Comparison of ENCODE assay signal across 1 cellular context in genomic region chr17:676060-676745, GRCh38.
TF ChIP-seq lines count a peak whose summit lies in the region.

No MANE protein-coding gene starts in this region.

TF ChIP-seq in IMR-90, 13 proteins besides CTCF, POLR2A, EP300 and RAD21:
- TF ChIP-seq USF2 (IDR thresholded peaks at IDR 0.05; ENCODE audit: low read depth, low read length) (no peak), CHD1 (IDR thresholded peaks at IDR 0.05; ENCODE audit: low read depth, low read length) (no peak), MXI1 (IDR thresholded peaks at IDR 0.05; ENCODE audit: borderline replicate concordance, low read depth, low read length) (no peak), NFE2L2 (IDR thresholded peaks at IDR 0.05; ENCODE audit: low read depth, low read length) (no peak), RCOR1 (IDR thresholded peaks at IDR 0.05; ENCODE audit: insufficient replicate concordance, low read length) (no peak), ELK1 (IDR thresholded peaks at IDR 0.05; ENCODE audit: borderline replicate concordance, low read depth, low read length) (no peak), FOS (IDR thresholded peaks at IDR 0.05; ENCODE audit: low read depth, low read length) (no peak), MAFK (IDR thresholded peaks at IDR 0.05; ENCODE audit: low read depth, low read length) (no peak), RFX5 (IDR thresholded peaks at IDR 0.05; ENCODE audit: low read depth, low read length) (no peak), BHLHE40 (IDR thresholded peaks at IDR 0.05; ENCODE audit: low read depth, low read length) (no peak), CEBPB (IDR thresholded peaks at IDR 0.05; ENCODE audit: low read depth, low read length) (no peak), SMC3 (IDR thresholded peaks at IDR 0.05; ENCODE audit: low read depth, low read length) (no peak), MAZ (IDR thresholded peaks at IDR 0.05; ENCODE audit: borderline replicate concordance, low read depth, low read length) (no peak)
